In genomic region chr12:49609875-49610154, GRCh38 we compare ENCODE assay signal across 16 cellular contexts. TPM values are rescaled to one million over a fixed set of nuclear protein-coding genes. Genes with fewer than 3 reads are reported as not detected.
DNase-seq lines count a peak whose midpoint lies in the region; ATAC-seq and TF ChIP-seq lines count a peak whose summit lies in the region.
"Had no signal": no experiment of that assay in that cellular context is flagged by ENCODE, and none has a peak within 500 bp of the region (broad histone marks: within the 10 kb centered on the region; RNA-seq: fewer than 3 reads in every experiment).

No MANE protein-coding gene starts in this region.

- peak; percentile 35 for TF ChIP-seq CTCF in brain microvascular endothelial cell (IDR thresholded peaks at IDR 0.05; ENCODE audit: low read depth, low read length, missing control alignments)
- no peak for TF ChIP-seq CTCF in left lung (IDR thresholded peaks at IDR 0.05)
- no peak for TF ChIP-seq CTCF in activated CD8-positive, alpha-beta T cell treated with anti-CD3 and anti-CD28 coated beads for 36 hours (IDR thresholded peaks at IDR 0.05)

- POLR2A ChIA-PET in activated CD8-positive, alpha-beta T cell treated with anti-CD3 and anti-CD28 coated beads for 36 hours (lab: Charles Lee), result interaction anchor here (0.7 kb wide), 1 partner anchor 12 kb away, joined by 3 read pairs; no protein-coding TSS in a partner anchor

- H3K36me3 ChIP-seq in brain microvascular endothelial cell (replicated peaks), result no peaks in the 10 kb centered on the region
- H3K36me3 ChIP-seq in left lung, result no peaks in the 10 kb centered on the region

- CTCF ChIA-PET in activated CD8-positive, alpha-beta T cell treated with anti-CD3 and anti-CD28 coated beads for 36 hours (lab: Charles Lee), result interaction anchor here (1.6 to 3.1 kb wide), 2 partner anchors 13 to 29 kb away, joined by 5 to 8 read pairs; partner anchors contain the start of gene PRPF40B

- H3K4me3 ChIP-seq in brain microvascular endothelial cell (ENCODE audit: low read depth, low read length), result no peak overlapping the region
- H3K4me3 ChIP-seq in left lung, result no peak overlapping the region
- H3K4me3 ChIP-seq: coronary artery had no signal

- H3K36me3 Mint-ChIP-seq in activated CD8-positive, alpha-beta T cell treated with anti-CD3 and anti-CD28 coated beads for 36 hours (ENCODE audit: low read depth), result no peaks in the 10 kb centered on the region
- H3K36me3 Mint-ChIP-seq: type B pancreatic cell had no signal

- H3K4me3 Mint-ChIP-seq in activated CD8-positive, alpha-beta T cell treated with anti-CD3 and anti-CD28 coated beads for 36 hours, result no peak overlapping the region
- H3K4me3 Mint-ChIP-seq: activated naive CD4-positive, alpha-beta T cell treated with anti-CD3 and anti-CD28 coated beads, Interleukin-2, amount 50 U/mL, for 24 hours; type B pancreatic cell had no signal

- in situ Hi-C loops in brain microvascular endothelial cell (cut with HindIII; ENCODE audit: low pct_ligation_motif_present, low sequenced_read_pairs), result no loop called here

- H3K4me1 Mint-ChIP-seq in activated CD8-positive, alpha-beta T cell treated with anti-CD3 and anti-CD28 coated beads for 36 hours (ENCODE audit: low read depth), result peaks cover 2% of the 10 kb centered on the region
- H3K4me1 Mint-ChIP-seq: activated naive CD4-positive, alpha-beta T cell treated with anti-CD3 and anti-CD28 coated beads, Interleukin-2, amount 50 U/mL, for 24 hours had no signal

- no peak overlapping the region for H3K27ac Mint-ChIP-seq in activated CD8-positive, alpha-beta T cell treated with anti-CD3 and anti-CD28 coated beads for 36 hours
- H3K27ac Mint-ChIP-seq: activated naive CD4-positive, alpha-beta T cell treated with anti-CD3 and anti-CD28 coated beads, Interleukin-2, amount 50 U/mL, for 24 hours; progenitor cell of endocrine pancreas had no signal

- H3K27me3 Mint-ChIP-seq in activated CD8-positive, alpha-beta T cell treated with anti-CD3 and anti-CD28 coated beads for 36 hours, result peaks cover 16% of the 10 kb centered on the region
- H3K27me3 Mint-ChIP-seq: progenitor cell of endocrine pancreas, type B pancreatic cell had no signal

- H3K27ac ChIP-seq in brain microvascular endothelial cell, result no peak overlapping the region
- no peak overlapping the region for H3K27ac ChIP-seq in left lung
- no peak overlapping the region for H3K27ac ChIP-seq in caudate nucleus (ENCODE audit: low read depth, low read length)
- H3K27ac ChIP-seq: coronary artery had no signal

- no peaks in the 10 kb centered on the region for H3K4me1 ChIP-seq in left lung

- no peaks in the 10 kb centered on the region for H3K9me3 ChIP-seq in left lung

- ATAC-seq in left lung, result peak; percentile 27
- ATAC-seq in activated CD8-positive, alpha-beta T cell treated with anti-CD3 and anti-CD28 coated beads for 36 hours, result no peak

- H3K9me3 Mint-ChIP-seq in activated CD8-positive, alpha-beta T cell treated with anti-CD3 and anti-CD28 coated beads for 36 hours, result peaks cover 2% of the 10 kb centered on the region
- H3K9me3 Mint-ChIP-seq: activated naive CD4-positive, alpha-beta T cell treated with anti-CD3 and anti-CD28 coated beads, Interleukin-2, amount 50 U/mL, for 24 hours had no signal

- no peaks in the 10 kb centered on the region for H3K27me3 ChIP-seq in brain microvascular endothelial cell (replicated peaks)
- H3K27me3 ChIP-seq in left lung, result no peaks in the 10 kb centered on the region

- DNase-seq in DMS53 (lab: John Stamatoyannopoulos, UW), result peak; percentile 37
- DNase-seq in DMS53 treated with DMSO at 0.1 percent for 48 hours (lab: John Stamatoyannopoulos, UW; ENCODE audit: unreplicated experiment), result no peak
- DNase-seq in MV-4-11 (lab: John Stamatoyannopoulos, UW), result peak; percentile 8
- no peak for DNase-seq in brain microvascular endothelial cell
- DNase-seq in left lung, result no peak
- DNase-seq in head of caudate nucleus, result no peak
- no peak for DNase-seq in activated CD8-positive, alpha-beta T cell treated with anti-CD3 and anti-CD28 coated beads for 36 hours
- DNase-seq in caudate nucleus (lab: John Stamatoyannopoulos, UW), result no peak
- DNase-seq: 8988T, NCI-H1092, NCI-H510A, SHP77 had no signal

- intact Hi-C loops in left lung (cut with DNase I), result no loop called here
- intact Hi-C loops in head of caudate nucleus (cut with DNase I), result no loop called here
- intact Hi-C loops in activated CD8-positive, alpha-beta T cell treated with anti-CD3 and anti-CD28 coated beads for 36 hours (cut with micrococcal nuclease), result no loop called here

RNA-seq across cellular contexts. Expression of gene FAM186B, which starts 4.4 kb away (rescaled TPM):
- under 1 TPM; 0.20 to 0.42 TPM for total RNA-seq in left lung
- total RNA-seq in activated CD8-positive, alpha-beta T cell treated with anti-CD3 and anti-CD28 coated beads for 36 hours, result not detected

RNA-seq across cellular contexts. Expression of gene PRPF40B, which starts 13.5 kb away (rescaled TPM):
- 10 to 100 TPM; 16.0 to 17.3 TPM for total RNA-seq in left lung
- total RNA-seq in activated CD8-positive, alpha-beta T cell treated with anti-CD3 and anti-CD28 coated beads for 36 hours, result 1 to 10 TPM; 4.9 to 5.6 TPM

RNA-seq across cellular contexts. Expression of gene MCRS1, which starts 41.9 kb away (rescaled TPM):
- total RNA-seq in left lung, result 10 to 100 TPM; 40.5 to 51.6 TPM
- total RNA-seq in activated CD8-positive, alpha-beta T cell treated with anti-CD3 and anti-CD28 coated beads for 36 hours, result 10 to 100 TPM; 57.1 to 61.1 TPM

Comparison
In these comparisons a context has a peak if more than half of its experiments do, and no peak if none do; other contexts are left out.
1. DNase-seq: peak in DMS53 (single experiment) and MV-4-11 (single experiment); none in DMS53 treated with DMSO at 0.1 percent for 48 hours (single experiment), brain microvascular endothelial cell (single experiment), left lung (0 of 2), head of caudate nucleus (0 of 42), activated CD8-positive, alpha-beta T cell treated with anti-CD3 and anti-CD28 coated beads for 36 hours (single experiment) and caudate nucleus (0 of 61).